Comparison of ENCODE assay signal across 1 cellular context in the genomic region with DNA sequence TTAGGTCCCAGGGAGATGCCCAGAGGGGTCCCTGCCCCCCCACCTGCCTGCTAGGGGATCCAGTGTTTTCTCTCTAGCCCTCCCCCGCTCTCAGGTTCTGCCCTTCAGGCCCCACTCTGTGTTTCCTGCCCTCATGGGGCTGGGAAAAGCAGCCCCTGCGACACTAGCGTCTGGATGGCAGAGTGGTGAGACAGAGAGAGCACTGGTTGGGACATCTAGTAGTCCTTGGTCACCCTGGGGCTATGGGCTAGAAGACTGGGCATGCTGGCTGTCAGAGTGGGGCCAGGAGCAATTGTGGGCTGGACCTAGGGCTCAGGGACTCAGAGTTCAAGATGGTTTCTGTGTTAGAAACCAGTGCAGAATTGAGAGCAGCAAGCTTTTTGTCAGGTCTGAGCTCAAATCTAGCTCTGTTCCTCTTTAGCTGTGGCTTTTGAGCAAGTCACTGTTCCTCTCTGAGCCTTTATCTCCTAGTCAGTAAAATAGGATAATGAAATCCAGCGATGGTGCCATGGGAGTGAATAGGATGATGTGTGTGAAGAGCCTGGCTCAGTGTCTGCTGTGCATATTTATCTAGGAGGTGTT.
TF ChIP-seq lines count a peak whose summit lies in the region.

No MANE protein-coding gene starts in this region.

TF ChIP-seq in GM12878, 131 proteins besides CTCF, POLR2A, EP300 and RAD21 (continued from another document):
- TF ChIP-seq ZNF687 (IDR thresholded peaks at IDR 0.05), result no peak
- TF ChIP-seq ZNF207 (IDR thresholded peaks at IDR 0.05; ENCODE audit: borderline replicate concordance), result no peak
- no peak for TF ChIP-seq NFIC (IDR thresholded peaks at IDR 0.05; ENCODE audit: low read depth, low read length)
